In the genomic region with DNA sequence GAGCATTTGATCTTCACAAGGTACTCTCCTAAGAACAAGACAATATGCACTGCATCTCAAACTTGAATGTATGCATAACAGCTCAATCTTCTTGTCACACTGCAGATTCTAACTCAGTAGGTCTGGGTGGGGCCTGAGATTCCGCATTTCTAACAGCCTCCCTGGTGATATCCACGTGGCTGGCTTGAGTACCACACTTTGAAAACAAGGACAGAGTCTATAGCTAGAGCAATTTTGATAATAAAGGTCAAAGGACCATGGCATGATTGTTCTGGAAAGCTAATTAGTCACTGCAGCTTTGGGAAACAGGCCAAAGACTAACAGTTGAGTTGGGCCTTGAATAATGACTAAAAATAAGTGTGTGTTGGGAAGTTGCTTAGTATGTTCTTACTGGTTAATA, we compare ENCODE assay signal across 18 cellular contexts.
DNase-seq lines count a peak whose midpoint lies in the region; TF ChIP-seq lines count a peak whose summit lies in the region.
"Had no signal": no experiment of that assay in that cellular context is flagged by ENCODE, and none has a peak within 500 bp of the region (broad histone marks: within the 10 kb centered on the region; RNA-seq: fewer than 3 reads in every experiment).

No MANE protein-coding gene starts in this region.

- H3K4me2 ChIP-seq in hepatocyte = no peak overlapping the region

- no peak for TF ChIP-seq POLR2A in lower leg skin (IDR thresholded peaks at IDR 0.05)

- WGBS in hepatocyte (ENCODE audit: low lambda C conversion rate, missing lambda C conversion rate) = 52% methylated on average over 2 of the region's 2 CpGs
- 65 to 69% methylated on average over 2 of the region's 2 CpGs for WGBS in lower leg skin, 2 donors

- no peak overlapping the region for H3K27ac ChIP-seq in hepatocyte
- H3K27ac ChIP-seq in WERI-Rb-1 = no peak overlapping the region
- no peak overlapping the region for H3K27ac ChIP-seq in A673 (ENCODE audit: low read depth, low read length, poor library complexity, severe bottlenecking)
- H3K27ac ChIP-seq: 22Rv1 had no signal

- intact Hi-C loops in A673 (cut with micrococcal nuclease; ENCODE audit: unreplicated experiment) (no loop called here), lower leg skin (cut with DNase I; ENCODE audit: low total_unique reads) (no loop called here)

- no TSS peak for BruUV-seq in A673 (replicated peaks; lab: Mats Ljungman, UMichigan)

- no peak overlapping the region for H2AFZ ChIP-seq in hepatocyte

- H3K27me3 ChIP-seq in hepatocyte = no peaks in the 10 kb centered on the region
- H3K27me3 ChIP-seq in WERI-Rb-1 (ENCODE audit: insufficient read depth, low read depth, severe bottlenecking) = no peaks in the 10 kb centered on the region
- H3K27me3 ChIP-seq in A673 (replicated peaks; ENCODE audit: insufficient read depth, low read depth, low read length, poor library complexity) = no peaks in the 10 kb centered on the region

- CTCF ChIA-PET in A673 (lab: Charles Lee) = no interaction called here

- no peak overlapping the region for H3K4me3 ChIP-seq in hepatocyte
- H3K4me3 ChIP-seq in WERI-Rb-1 (ENCODE audit: low read depth, low read length) = no peak overlapping the region
- no peak overlapping the region for H3K4me3 ChIP-seq in A673 (ENCODE audit: low read depth, low read length, poor library complexity, severe bottlenecking)
- no peak overlapping the region for H3K4me3 ChIP-seq in lower leg skin (ENCODE audit: low read depth, poor library complexity, severe bottlenecking)
- H3K4me3 ChIP-seq: HAP-1 had no signal

- H3K79me2 ChIP-seq in hepatocyte = no peaks in the 10 kb centered on the region

- H3K9me2 ChIP-seq in hepatocyte (replicated peaks; ENCODE audit: insufficient read depth) = no peaks in the 10 kb centered on the region

- H3K4me1 ChIP-seq in hepatocyte (ENCODE audit: insufficient read depth) (no peaks in the 10 kb centered on the region), A673 (ENCODE audit: insufficient read depth, low read length, poor library complexity, severe bottlenecking) (no peaks in the 10 kb centered on the region)
- H3K4me1 ChIP-seq: Caco-2, HAP-1 had no signal

- TF ChIP-seq CTCF in hepatocyte (IDR thresholded peaks at IDR 0.05; ENCODE audit: poor library complexity) (no peak), WERI-Rb-1 (IDR thresholded peaks at IDR 0.05; ENCODE audit: low read depth, low read length) (no peak), A673 (conservative IDR thresholded peaks at IDR 0.05; ENCODE audit: low read depth, low read length) (no peak), lower leg skin (IDR thresholded peaks at IDR 0.05) (no peak)

- peak; percentile 27 for DNase-seq in NCI-H748 (lab: John Stamatoyannopoulos, UW; ENCODE audit: unreplicated experiment)
- DNase-seq in NCI-H748 treated with DMSO at 0.1 percent for 48 hours (lab: John Stamatoyannopoulos, UW) = no peak
- DNase-seq in hepatocyte (ENCODE audit: low spot score) = peak; percentile 13
- peak; percentile 48 for DNase-seq in mucosa of gallbladder (ENCODE audit: low spot score)
- no peak for DNase-seq in WERI-Rb-1
- no peak for DNase-seq in A673 (ENCODE audit: low spot score)
- no peak for DNase-seq in lower leg skin (ENCODE audit: low spot score in 2 of 2)
- no peak for DNase-seq in AG08395 (ENCODE audit: low spot score)
- DNase-seq: ACHN; C1 segment of cervical spinal cord; Caco-2; CD4-positive, alpha-beta memory T cell; DMS153; DND-41; GOT3; HFFc6 had no signal

- H4K20me1 ChIP-seq in hepatocyte (ENCODE audit: insufficient read depth, poor library complexity, severe bottlenecking) = no peaks in the 10 kb centered on the region

- H3K36me3 ChIP-seq in hepatocyte (replicated peaks; ENCODE audit: insufficient read depth, low read depth) = no peaks in the 10 kb centered on the region
- H3K36me3 ChIP-seq in WERI-Rb-1 = no peaks in the 10 kb centered on the region
- H3K36me3 ChIP-seq in A673 (ENCODE audit: insufficient read depth, low read length, poor library complexity, severe bottlenecking) = no peaks in the 10 kb centered on the region
- H3K36me3 ChIP-seq: HAP-1 had no signal

- no peaks in the 10 kb centered on the region for H3K9me3 ChIP-seq in hepatocyte (ENCODE audit: low read depth)
- H3K9me3 ChIP-seq in WERI-Rb-1 (ENCODE audit: severe bottlenecking) = no peaks in the 10 kb centered on the region
- H3K9me3 ChIP-seq in A673 (ENCODE audit: low read depth, low read length, poor library complexity, severe bottlenecking) = peaks cover 5% of the 10 kb centered on the region
- H3K9me3 ChIP-seq: Caco-2, HAP-1 had no signal

- POLR2A ChIA-PET in A673 (lab: Charles Lee; ENCODE audit: low non-redundant PET) = no interaction called here

Comparison
In these comparisons a context has a peak if more than half of its experiments do, and no peak if none do; other contexts are left out.
1. DNase-seq: peak in NCI-H748 (single experiment), hepatocyte (single experiment) and mucosa of gallbladder (single experiment); none in NCI-H748 treated with DMSO at 0.1 percent for 48 hours (single experiment), WERI-Rb-1 (single experiment), A673 (single experiment), lower leg skin (0 of 2) and AG08395 (single experiment).